Comparison of ENCODE assay signal across 8 cellular contexts in the genomic region with DNA sequence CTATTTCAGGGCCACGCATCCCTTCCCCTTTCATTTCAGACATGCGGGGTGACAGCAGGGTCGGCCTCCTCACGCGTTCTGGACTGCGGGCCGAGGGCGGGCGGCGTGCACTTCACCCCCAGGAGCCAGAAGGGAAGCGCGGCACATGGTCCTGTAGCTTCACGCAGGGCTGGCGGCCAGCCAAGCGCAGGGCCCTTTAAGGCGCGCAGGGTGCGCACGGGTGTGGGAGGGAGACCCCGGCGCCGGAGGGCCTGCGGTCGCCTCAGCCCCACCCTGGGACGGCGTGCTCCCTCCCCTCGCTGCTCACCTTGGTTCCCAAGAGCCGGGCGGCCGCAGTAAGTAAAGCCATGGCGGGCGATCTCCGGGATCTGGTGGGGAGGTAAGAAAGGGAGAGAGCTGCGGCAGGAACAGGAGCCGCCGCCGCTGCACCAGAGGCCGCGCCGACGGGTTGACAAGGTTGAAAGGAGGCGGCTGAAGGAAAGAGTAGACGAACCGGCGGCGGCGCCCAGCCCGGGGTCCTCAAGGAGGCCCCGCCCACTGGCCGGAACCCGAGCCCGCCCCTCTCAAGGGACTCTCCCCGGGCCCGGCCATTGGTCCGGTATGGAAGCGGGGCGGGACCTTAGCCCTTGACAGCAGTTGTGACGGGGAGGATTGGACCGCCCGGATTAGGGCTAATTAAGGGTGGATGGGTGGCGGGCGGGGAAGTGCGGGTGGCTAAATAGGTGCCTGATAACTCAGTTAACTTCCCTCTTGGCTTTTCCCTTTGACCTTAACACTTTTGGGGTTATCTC.
A peak's percentile ranks its signal among the peaks of the same experiment; 100 is the strongest.
DNase-seq lines count a peak whose midpoint lies in the region; ATAC-seq and TF ChIP-seq lines count a peak whose summit lies in the region.

A gene (minus strand): TSS at position 478 of the 791 bp plus-strand sequence. CDS start 129 bp downstream, at position 349.

- DNase-seq in AG09309 (ENCODE audit: low read depth) (peak; percentile 87), NCI-H446 (lab: John Stamatoyannopoulos, UW) (peak; percentile 96 to 98), iris pigment epithelial cell (ENCODE audit: low read depth) (peak; percentile 98)
- DNase-seq in activated CD4-positive, CD25-positive, alpha-beta regulatory T cell treated with anti-CD3 and anti-CD28 coated beads, Interleukin-2, amount 50 U/mL, for 16 hours (ENCODE audit: low read depth, low spot score): peak; percentile 98
- peak; percentile 95 to 98 for DNase-seq in central memory CD8-positive, alpha-beta T cell (ENCODE audit: low spot score in 2 of 2)
- DNase-seq in stimulated activated CD4-positive, alpha-beta T cell treated with anti-CD3 and anti-CD28 coated beads, Interleukin-12 subunit alpha, Interleukin-12 subunit beta, amount 100 ng/mL, for 4 hours: peak; percentile 98

- H3K4me3 Mint-ChIP-seq in central memory CD8-positive, alpha-beta T cell: peak within 1 kb of the TSS; percentile 95

- no peaks in the 10 kb centered on the region for H3K27me3 Mint-ChIP-seq in central memory CD8-positive, alpha-beta T cell

- H3K27ac Mint-ChIP-seq in central memory CD8-positive, alpha-beta T cell (ENCODE audit: low read depth): peak within 1 kb of the TSS; percentile 94

- no peaks in the 10 kb centered on the region for H3K9me3 Mint-ChIP-seq in central memory CD8-positive, alpha-beta T cell

- peak within 1 kb of the TSS; percentile 93 for H3K4me3 ChIP-seq in AG09309 (ENCODE audit: control insufficient read depth, low read depth, low read length)

- peaks cover 51% of the 10 kb centered on the region for H3K4me1 Mint-ChIP-seq in central memory CD8-positive, alpha-beta T cell

- ATAC-seq in GM19025 (IDR thresholded peaks at IDR 0.05; ENCODE audit: low read depth, unreplicated experiment): peak; percentile 93
- ATAC-seq in HG03342 (IDR thresholded peaks at IDR 0.05; ENCODE audit: unreplicated experiment): peak; percentile 92
- peak; percentile 96 for ATAC-seq in central memory CD8-positive, alpha-beta T cell (replicated peaks; ENCODE audit: extremely low read depth, poor library complexity, severe bottlenecking)

- no peak for TF ChIP-seq CTCF in AG09309 (IDR thresholded peaks at IDR 0.05; ENCODE audit: control insufficient read depth, insufficient read depth, low read depth, low read length, missing control alignments)

- H3K36me3 Mint-ChIP-seq in central memory CD8-positive, alpha-beta T cell (ENCODE audit: insufficient read depth): peaks cover 18% of the 10 kb centered on the region

Comparison
In these comparisons a context has a peak if more than half of its experiments do, and no peak if none do; other contexts are left out.
1. Peak in every context shown above with its lines: DNase-seq, ATAC-seq and H3K4me3 ChIP-seq.